Comparison of ENCODE assay signal across 25 cellular contexts in genomic region chr17:74148901-74149596, GRCh38.
"Had no signal": no experiment of that assay in that cellular context is flagged by ENCODE, and none has a peak within 500 bp of the region (broad histone marks: within the 10 kb centered on the region; RNA-seq: fewer than 3 reads in every experiment).

No MANE protein-coding gene starts in this region.

- H3K4me1 Mint-ChIP-seq: activated CD4-positive, alpha-beta memory T cell treated with anti-CD3 and anti-CD28 coated beads, Interleukin-2, amount 10 ng/mL, durations not matched to agents 7 days and 5 days; activated CD4-positive, alpha-beta T cell treated with anti-CD3 and anti-CD28 coated beads for 36 hours; activated naive CD8-positive, alpha-beta T cell treated with anti-CD3 and anti-CD28 coated beads, Interleukin-2, amount 50 U/mL, for 24 hours; central memory CD8-positive, alpha-beta T cell had no signal

- H3K4me3 Mint-ChIP-seq: activated CD4-positive, alpha-beta memory T cell treated with anti-CD3 and anti-CD28 coated beads, Interleukin-2, amount 10 ng/mL, durations not matched to agents 7 days and 5 days; activated CD4-positive, alpha-beta T cell treated with anti-CD3 and anti-CD28 coated beads for 36 hours; activated naive CD8-positive, alpha-beta T cell treated with anti-CD3 and anti-CD28 coated beads, Interleukin-2, amount 50 U/mL, for 24 hours; central memory CD8-positive, alpha-beta T cell had no signal

- ATAC-seq: activated CD4-positive, alpha-beta T cell treated with anti-CD3 and anti-CD28 coated beads for 36 hours; activated naive CD8-positive, alpha-beta T cell treated with anti-CD3 and anti-CD28 coated beads, Interleukin-2, amount 50 U/mL, for 24 hours; body of pancreas; PC-3 had no signal

- H3K36me3 ChIP-seq: ascending aorta had no signal

- H3K4me3 ChIP-seq: ascending aorta, body of pancreas had no signal

- H3K27ac Mint-ChIP-seq: activated CD4-positive, alpha-beta memory T cell treated with anti-CD3 and anti-CD28 coated beads, Interleukin-2, amount 10 ng/mL, durations not matched to agents 7 days and 5 days; activated CD4-positive, alpha-beta T cell treated with anti-CD3 and anti-CD28 coated beads for 36 hours; activated naive CD8-positive, alpha-beta T cell treated with anti-CD3 and anti-CD28 coated beads, Interleukin-2, amount 50 U/mL, for 24 hours had no signal

- DNase-seq: activated CD4-positive, alpha-beta memory T cell treated with anti-CD3 and anti-CD28 coated beads, Interleukin-2, amount 10 ng/mL, durations not matched to agents 7 days and 5 days; activated CD4-positive, alpha-beta T cell treated with anti-CD3 and anti-CD28 coated beads for 36 hours; activated CD4-positive, alpha-beta T cell treated with anti-CD3 and anti-CD28 coated beads, Interleukin-2, amount 50 U/mL, for 1 hour; activated CD8-positive, alpha-beta memory T cell treated with anti-CD3 and anti-CD28 coated beads, Interleukin-2, amount 50 U/mL, for 4 hours; activated naive CD4-positive, alpha-beta T cell treated with anti-CD3 and anti-CD28 coated beads, Interleukin-2, amount 50 U/mL, for 16 hours; activated naive CD8-positive, alpha-beta T cell treated with anti-CD3 and anti-CD28 coated beads, Interleukin-2, amount 50 U/mL, for 24 hours; activated T-cell treated with anti-CD3 and anti-CD28 coated beads, Interleukin-2, amount 50 U/mL, for 1 hour; amniotic stem cell; body of pancreas; Karpas-422; NCI-H1105 treated with DMSO at 0.1 percent for 48 hours; NCI-H1436 treated with DMSO at 0.1 percent for 48 hours; NCI-H187; NCI-H2081; NCI-H510A treated with DMSO at 0.1 percent for 48 hours; NCI-H69; PC-3; SHP77 treated with DMSO at 0.1 percent for 48 hours; T-helper 2 cell; T1000 had no signal

- H3K27me3 ChIP-seq: ascending aorta, body of pancreas had no signal

- H3K9me3 ChIP-seq: ascending aorta, body of pancreas had no signal

- FAIRE-seq: RCC 7860, TTC549 had no signal

- H3K4me1 ChIP-seq: ascending aorta had no signal

- H3K27ac ChIP-seq: ascending aorta, body of pancreas, VCaP had no signal
